ENCODE assay signal across 8 cellular contexts in genomic region chr2:113173563-113174368, GRCh38. TPM values are rescaled to one million over a fixed set of nuclear protein-coding genes. Genes with fewer than 3 reads are reported as not detected.
DNase-seq lines count a peak whose midpoint lies in the region; ATAC-seq and TF ChIP-seq lines count a peak whose summit lies in the region.

TSS of gene PSD4 (plus strand) at chr2:113173971. CDS start at chr2:113182457, 8,486 bp downstream.

- peak; percentile 83 for ATAC-seq in left ventricle myocardium superior

- DNase-seq in H7 = peak; percentile 53
- DNase-seq in NB4 (ENCODE audit: low read depth) = peak; percentile 99
- DNase-seq in activated CD8-positive, alpha-beta memory T cell treated with anti-CD3 and anti-CD28 coated beads, Interleukin-2, amount 50 U/mL, for 24 hours (ENCODE audit: extremely low read depth) = peak; percentile 70
- peak; percentile 72 for DNase-seq in left ventricle myocardium superior
- DNase-seq in stimulated activated CD4-positive, alpha-beta T cell treated with anti-CD3 and anti-CD28 coated beads, Interleukin-4, amount 100 ng/mL, for 1 hour = peak; percentile 80
- DNase-seq in NCI-H2081 (lab: John Stamatoyannopoulos, UW) = no peak
- no peak for DNase-seq in DMS79 treated with DMSO at 0.1 percent for 48 hours (lab: John Stamatoyannopoulos, UW)

- intact Hi-C loops in left ventricle myocardium superior (cut with micrococcal nuclease) = no loop called here

- H3K27me3 ChIP-seq in H7 (ENCODE audit: control insufficient read depth, insufficient read depth, low read length) = no peaks in the 10 kb centered on the region

- H3K36me3 ChIP-seq in H7 (replicated peaks; ENCODE audit: control insufficient read depth, insufficient read depth, low read length) = no peaks in the 10 kb centered on the region

- TF ChIP-seq POLR2A in GM10847 (IDR thresholded peaks at IDR 0.05; ENCODE audit: extremely low read depth, insufficient read length) (peak; percentile 75), NB4 (IDR thresholded peaks at IDR 0.05; ENCODE audit: extremely low read depth, insufficient read length) (peak; percentile 85)

- TF ChIP-seq CTCF in NB4 (IDR thresholded peaks at IDR 0.05; ENCODE audit: low read depth, low read length) = no peak

- H3K4me3 ChIP-seq in H7 (ENCODE audit: insufficient read depth, low read depth, low read length) (no peak within 1 kb of the TSS), NB4 (ENCODE audit: low read depth, low read length) (peak within 1 kb of the TSS; percentile 85)

RNA-seq across cellular contexts. Expression of gene PSD4, which starts in this region (rescaled TPM):
- 1.5 and 1.9 TPM in 2 replicates for total RNA-seq in H7 (2014; rRNA removed; shearing (Covaris generic))
- 2.9 TPM for total RNA-seq in left ventricle myocardium superior

Comparison
In these comparisons a context has a peak if more than half of its experiments do, and no peak if none do; other contexts are left out.
1. DNase-seq: peak in H7 (single experiment), NB4 (single experiment), activated CD8-positive, alpha-beta memory T cell treated with anti-CD3 and anti-CD28 coated beads, Interleukin-2, amount 50 U/mL, for 24 hours (single experiment), left ventricle myocardium superior (single experiment) and stimulated activated CD4-positive, alpha-beta T cell treated with anti-CD3 and anti-CD28 coated beads, Interleukin-4, amount 100 ng/mL, for 1 hour (single experiment); none in NCI-H2081 (0 of 2) and DMS79 treated with DMSO at 0.1 percent for 48 hours (single experiment).